ENCODE assay signal across 13 cellular contexts in genomic region chr1:13585599-13585965, GRCh38. TPM values are rescaled to one million over a fixed set of nuclear protein-coding genes. Genes with fewer than 3 reads are reported as not detected.
A peak's percentile ranks its signal among the peaks of the same experiment; 100 is the strongest.
DNase-seq lines count a peak whose midpoint lies in the region; ATAC-seq and TF ChIP-seq lines count a peak whose summit lies in the region.
"Had no signal": no experiment of that assay in that cellular context is flagged by ENCODE, and none has a peak within 500 bp of the region (broad histone marks: within the 10 kb centered on the region; RNA-seq: fewer than 3 reads in every experiment).

No MANE protein-coding gene starts in this region.

- peaks cover 59% of the 10 kb centered on the region for H3K4me1 ChIP-seq in GM23338 (ENCODE audit: insufficient read depth)
- H3K4me1 ChIP-seq in breast epithelium, result no peaks in the 10 kb centered on the region
- H3K4me1 ChIP-seq in gastroesophageal sphincter, result peaks cover 0 to 15% (median 0%) of the 10 kb centered on the region in 3 donors

- 0 out of 2 replicates have a peak, but pooled peaks cover 5% of the 10 kb centered on the region for H3K9me2 ChIP-seq in GM23338 (ENCODE audit: insufficient read depth)

- peak overlapping the region; percentile 96 for H3K4me3 ChIP-seq in GM23338
- H3K4me3 ChIP-seq in breast epithelium, result peak overlapping the region; percentile 55 to 80 (median 62)
- peak overlapping the region in 4 of 7 experiments; percentile 35 to 51 (median 40) for H3K4me3 ChIP-seq in skin epidermis
- peak overlapping the region in 1 of 2 donors; percentile 55 for H3K4me3 ChIP-seq in gastroesophageal sphincter

- peaks cover 20% of the 10 kb centered on the region; the same call in 2 of the 3 replicates for H3K36me3 Mint-ChIP-seq in GM23338 (ENCODE audit: low read depth)

- 68 to 77% methylated on average over 7 to 9 of the region's 9 CpGs for WGBS in gastroesophageal sphincter (ENCODE audit: low coverage in 1 of 2), 2 donors

- peaks cover 14% of the 10 kb centered on the region; the same call in 1 of the 2 replicates for H4K20me1 ChIP-seq in GM23338 (replicated peaks; ENCODE audit: insufficient read depth)

- H3K36me3 ChIP-seq in GM23338 (ENCODE audit: insufficient read depth) (no peaks in the 10 kb centered on the region), breast epithelium (no peaks in the 10 kb centered on the region), gastroesophageal sphincter (no peaks in the 10 kb centered on the region)

- peak; percentile 79 for DNase-seq in GM23338 (ENCODE audit: low spot score)
- DNase-seq in breast epithelium (ENCODE audit: low spot score in 2 of 2), result no peak
- peak; percentile 38 for DNase-seq in iPS-NIHi7 (ENCODE audit: extremely low spot score)
- no peak for DNase-seq in GM19238 (ENCODE audit: insufficient read length, low spot score)
- DNase-seq: left colon; NCI-H1930; NK-92 treated with Interleukin-12 subunit alpha and Interleukin-12 subunit beta, amount 100 ng/mL, for 24 hours; stimulated activated CD4-positive, alpha-beta T cell treated with anti-CD3 and anti-CD28 coated beads, Interleukin-12 subunit alpha, Interleukin-12 subunit beta, amount 100 ng/mL, for 4 hours; trophoblast cell had no signal

- TF ChIP-seq CTCF in GM23338 (conservative IDR thresholded peaks at IDR 0.05; ENCODE audit: low read depth in 2 of 2), result no peak
- no peak for TF ChIP-seq CTCF in breast epithelium (IDR thresholded peaks at IDR 0.05)
- no peak for TF ChIP-seq CTCF in gastroesophageal sphincter (IDR thresholded peaks at IDR 0.05)

- H3K27me3 ChIP-seq in GM23338 (ENCODE audit: insufficient read depth), result peaks cover 5% of the 10 kb centered on the region; the same call in 1 of the 2 replicates
- peaks cover 0 to 25% of the 10 kb centered on the region in 2 donors for H3K27me3 ChIP-seq in breast epithelium
- H3K27me3 ChIP-seq in gastroesophageal sphincter, result peaks cover 64% of the 10 kb centered on the region

- peaks cover 63% of the 10 kb centered on the region for H3K4me1 Mint-ChIP-seq in GM23338

- H3K27ac Mint-ChIP-seq in GM23338, result peak overlapping the region; percentile 85

- peaks cover 12% of the 10 kb centered on the region for H3K27me3 Mint-ChIP-seq in GM23338 (ENCODE audit: insufficient read depth, low read depth, poor library complexity)

- ATAC-seq in GM23338 (peak; percentile 45), GM21786 (IDR thresholded peaks at IDR 0.05; ENCODE audit: unreplicated experiment) (no peak), gastroesophageal sphincter (no peak), GM21576 (IDR thresholded peaks at IDR 0.05; ENCODE audit: unreplicated experiment) (no peak)
- ATAC-seq: left colon had no signal

- H3K4me2 ChIP-seq in GM23338, result peak overlapping the region; percentile 96

- peak overlapping the region; percentile 81 for H3K27ac ChIP-seq in GM23338 (ENCODE audit: low read depth)
- H3K27ac ChIP-seq in breast epithelium, result peak overlapping the region; percentile 90 to 97
- peak overlapping the region in 19 of 21 experiments; percentile 16 to 93 (median 83) for H3K27ac ChIP-seq in skin epidermis
- H3K27ac ChIP-seq in gastroesophageal sphincter, result peak overlapping the region in 2 of 4 donors; percentile 53 to 84

- H2AFZ ChIP-seq in GM23338, result no peak overlapping the region

- peaks cover 64% of the 10 kb centered on the region for H3K79me2 ChIP-seq in GM23338 (replicated peaks; ENCODE audit: insufficient read depth)

- peak overlapping the region; percentile 96 for H3K4me3 Mint-ChIP-seq in GM23338

- peaks cover 7% of the 10 kb centered on the region; the same call in 1 of the 2 replicates for H3F3A ChIP-seq in GM23338 (replicated peaks; ENCODE audit: low read depth)

- H3K9me3 ChIP-seq in breast epithelium, result no peaks in the 10 kb centered on the region
- no peaks in the 10 kb centered on the region for H3K9me3 ChIP-seq in gastroesophageal sphincter

- no peaks in the 10 kb centered on the region for H3K9me3 Mint-ChIP-seq in GM23338

- intact Hi-C loops in breast epithelium (cut with DNase I; ENCODE audit: low total_unique reads), result no loop called here

- TF ChIP-seq EP300 in gastroesophageal sphincter (IDR thresholded peaks at IDR 0.05), result no peak

- TF ChIP-seq POLR2A in breast epithelium (IDR thresholded peaks at IDR 0.05), result no peak
- no peak for TF ChIP-seq POLR2A in gastroesophageal sphincter (IDR thresholded peaks at IDR 0.05)

TF ChIP-seq in GM23338, 12 proteins besides CTCF, POLR2A, EP300 and RAD21 (continues in another document):
- TF ChIP-seq EZH2 (IDR thresholded peaks at IDR 0.05; ENCODE audit: low read depth, unreplicated experiment) (no peak), EZH2phosphoT487 (IDR thresholded peaks at IDR 0.05; ENCODE audit: unreplicated experiment) (no peak), ZNF114 (CRISPR knock-in tag; IDR thresholded peaks at IDR 0.05) (no peak), ZNF331 (CRISPR knock-in tag; IDR thresholded peaks at IDR 0.05; ENCODE audit: low read depth) (no peak), JUNB (IDR thresholded peaks at IDR 0.05; ENCODE audit: unreplicated experiment) (no peak), STAT1 (IDR thresholded peaks at IDR 0.05; ENCODE audit: unreplicated experiment) (no peak), POLR2AphosphoS5 (IDR thresholded peaks at IDR 0.05; ENCODE audit: low read depth) (no peak), CREB1 (CRISPR knock-in tag; IDR thresholded peaks at IDR 0.05; ENCODE audit: low read depth) (no peak), REST (IDR thresholded peaks at IDR 0.05; ENCODE audit: unreplicated experiment) (no peak), ETS1 (IDR thresholded peaks at IDR 0.05) (no peak), NANOG (IDR thresholded peaks at IDR 0.05; ENCODE audit: borderline replicate concordance) (no peak)

RNA-seq across cellular contexts. Expression of gene PDPN, which starts 1.9 kb away (rescaled TPM):
- 67.3 and 77.2 TPM in 2 replicates for total RNA-seq in GM23338 (2014; rRNA removed; shearing (Covaris generic))
- polyA plus RNA-seq in GM23338 (2016; fragmentation: Nextera tagmentation; extraction: Ambion mirVana), result 77.1 and 82.8 TPM in 2 replicates
- total RNA-seq in breast epithelium (10 to 100 TPM; 18.1 to 38.8 (median 29.2) TPM), gastroesophageal sphincter (10 to 100 TPM; 10.9 to 31.6 (median 17.3) TPM)

Comparison
In these comparisons a context has a peak if more than half of its experiments do, and no peak if none do; other contexts are left out.
1. DNase-seq: peak in GM23338 (single experiment) and iPS-NIHi7 (single experiment); none in breast epithelium (0 of 2) and GM19238 (single experiment).